Comparison of ENCODE assay signal across 19 cellular contexts in genomic region chr12:15693233-15693911, GRCh38.
A peak's percentile ranks its signal among the peaks of the same experiment; 100 is the strongest.
DNase-seq lines count a peak whose midpoint lies in the region; TF ChIP-seq lines count a peak whose summit lies in the region.
"Had no signal": no experiment of that assay in that cellular context is flagged by ENCODE, and none has a peak within 500 bp of the region (broad histone marks: within the 10 kb centered on the region; RNA-seq: fewer than 3 reads in every experiment).

No MANE protein-coding gene starts in this region.

- no peak overlapping the region for H3K4me3 ChIP-seq in epithelial cell of esophagus (ENCODE audit: low read length)
- H3K4me3 ChIP-seq: heart right ventricle had no signal

- no peak overlapping the region for H3K27ac Mint-ChIP-seq in activated T-cell treated with anti-CD3 and anti-CD28 coated beads, Interleukin-2, amount 50 U/mL, for 24 hours
- H3K27ac Mint-ChIP-seq: activated naive CD8-positive, alpha-beta T cell treated with anti-CD3 and anti-CD28 coated beads, Interleukin-2, amount 10 ng/mL, durations not matched to agents 7 days and 5 days had no signal

- peaks cover 10% of the 10 kb centered on the region for H3K27me3 Mint-ChIP-seq in activated T-cell treated with anti-CD3 and anti-CD28 coated beads, Interleukin-2, amount 50 U/mL, for 24 hours

- H3K36me3 Mint-ChIP-seq in activated T-cell treated with anti-CD3 and anti-CD28 coated beads, Interleukin-2, amount 50 U/mL, for 24 hours (ENCODE audit: low read depth), result no peaks in the 10 kb centered on the region

- peaks cover 2% of the 10 kb centered on the region for H3K4me1 Mint-ChIP-seq in activated T-cell treated with anti-CD3 and anti-CD28 coated beads, Interleukin-2, amount 50 U/mL, for 24 hours (ENCODE audit: low read depth)
- H3K4me1 Mint-ChIP-seq: activated naive CD8-positive, alpha-beta T cell treated with anti-CD3 and anti-CD28 coated beads, Interleukin-2, amount 10 ng/mL, durations not matched to agents 7 days and 5 days; central memory CD8-positive, alpha-beta T cell had no signal

- DNase-seq in AG08396 (ENCODE audit: low spot score) (peak; percentile 38), HT1080 (ENCODE audit: low read depth) (peak; percentile 17), epithelial cell of esophagus (ENCODE audit: low read depth) (peak; percentile 30), myocyte (ENCODE audit: low read depth) (peak; percentile 29), NCI-H2081 treated with DMSO at 0.1 percent for 48 hours (lab: John Stamatoyannopoulos, UW) (no peak), GM10266 (ENCODE audit: extremely low spot score) (no peak), HT-29 (ENCODE audit: low spot score) (no peak)
- DNase-seq in activated T-cell treated with anti-CD3 and anti-CD28 coated beads, Interleukin-2, amount 50 U/mL, for 24 hours, result no peak
- DNase-seq: activated CD4-positive, alpha-beta T cell treated with anti-CD3 and anti-CD28 coated beads for 4 hours; activated naive CD8-positive, alpha-beta T cell treated with anti-CD3 and anti-CD28 coated beads, Interleukin-2, amount 10 ng/mL, durations not matched to agents 7 days and 5 days; activated T-cell treated with anti-CD3 and anti-CD28 coated beads, Interleukin-2, amount 50 U/mL, for 48 hours; AML-193; DMS 273 treated with DMSO at 0.1 percent for 48 hours; heart right ventricle; KBM-7; kidney; SHP77; stimulated activated naive CD8-positive, alpha-beta T cell treated with anti-CD3 and anti-CD28 coated beads, Interleukin-15, Interleukin-2, amounts not matched to agents 100 U/mL and 50 U/mL, for 24 hours had no signal

- no peaks in the 10 kb centered on the region for H3K9me3 Mint-ChIP-seq in activated T-cell treated with anti-CD3 and anti-CD28 coated beads, Interleukin-2, amount 50 U/mL, for 24 hours
- H3K9me3 Mint-ChIP-seq: central memory CD8-positive, alpha-beta T cell had no signal

- TF ChIP-seq CTCF in epithelial cell of esophagus (IDR thresholded peaks at IDR 0.05; ENCODE audit: insufficient read depth, low read depth, low read length, missing control alignments), result no peak
- no peak for TF ChIP-seq CTCF in GM10266 (IDR thresholded peaks at IDR 0.05; ENCODE audit: control insufficient read depth, insufficient read depth, low read depth, missing control alignments)

- H3K4me3 Mint-ChIP-seq in activated T-cell treated with anti-CD3 and anti-CD28 coated beads, Interleukin-2, amount 50 U/mL, for 24 hours, result no peak overlapping the region
- H3K4me3 Mint-ChIP-seq: activated naive CD8-positive, alpha-beta T cell treated with anti-CD3 and anti-CD28 coated beads, Interleukin-2, amount 10 ng/mL, durations not matched to agents 7 days and 5 days; central memory CD8-positive, alpha-beta T cell had no signal

Comparison
In these comparisons a context has a peak if more than half of its experiments do, and no peak if none do; other contexts are left out.
1. DNase-seq: peak in AG08396 (single experiment), HT1080 (single experiment), epithelial cell of esophagus (single experiment) and myocyte (single experiment); none in NCI-H2081 treated with DMSO at 0.1 percent for 48 hours (single experiment), GM10266 (single experiment), activated T-cell treated with anti-CD3 and anti-CD28 coated beads, Interleukin-2, amount 50 U/mL, for 24 hours (single experiment) and HT-29 (single experiment).